ENCODE assay signal across 24 cellular contexts in genomic region chr12:52097045-52097666, GRCh38. TPM values are rescaled to one million over a fixed set of nuclear protein-coding genes. Genes with fewer than 3 reads are reported as not detected.
"Had no signal": no experiment of that assay in that cellular context is flagged by ENCODE, and none has a peak within 500 bp of the region (broad histone marks: within the 10 kb centered on the region; RNA-seq: fewer than 3 reads in every experiment).

No MANE protein-coding gene starts in this region.

- H3K4me1 ChIP-seq: breast epithelium, esophagus squamous epithelium, gastroesophageal sphincter, suprapubic skin, tibial nerve, vagina had no signal

- H3K36me3 ChIP-seq: breast epithelium, esophagus squamous epithelium, gastroesophageal sphincter, stomach, suprapubic skin, tibial nerve, vagina had no signal

- H3K9me3 ChIP-seq: breast epithelium, esophagus squamous epithelium, gastroesophageal sphincter, stomach, suprapubic skin, tibial nerve, vagina had no signal

- H3K27ac Mint-ChIP-seq: activated CD4-positive, alpha-beta T cell treated with anti-CD3 and anti-CD28 coated beads, Interleukin-2, amount 10 ng/mL, durations not matched to agents 24 days and 14 days; endodermal cell; mesothelial cell of epicardium; progenitor cell of endocrine pancreas had no signal

- H3K4me1 Mint-ChIP-seq: activated CD4-positive, alpha-beta T cell treated with anti-CD3 and anti-CD28 coated beads, Interleukin-2, amount 10 ng/mL, durations not matched to agents 24 days and 14 days; endodermal cell; mesothelial cell of epicardium; naive thymus-derived CD8-positive, alpha-beta T cell had no signal

- H3K9me3 Mint-ChIP-seq: activated CD4-positive, alpha-beta T cell treated with anti-CD3 and anti-CD28 coated beads, Interleukin-2, amount 10 ng/mL, durations not matched to agents 24 days and 14 days; activated T-cell treated with anti-CD3 and anti-CD28 coated beads, Interleukin-2, amount 50 U/mL, for 4 hours; endodermal cell; mesothelial cell of epicardium; naive thymus-derived CD8-positive, alpha-beta T cell had no signal

- DNase-seq: activated CD4-positive, alpha-beta T cell treated with anti-CD3 and anti-CD28 coated beads, Interleukin-2, amount 10 ng/mL, durations not matched to agents 24 days and 14 days; activated CD8-positive, alpha-beta memory T cell treated with anti-CD3 and anti-CD28 coated beads, Interleukin-2, amount 50 U/mL, for 4 hours; activated effector memory CD4-positive, alpha-beta T cell treated with Interleukin-2 at 50 U/mL for 16 hours; activated naive CD4-positive, alpha-beta T cell treated with anti-CD3 and anti-CD28 coated beads, Interleukin-2, amount 50 U/mL, for 16 hours; activated T-cell treated with anti-CD3 and anti-CD28 coated beads, Interleukin-2, amount 50 U/mL, for 4 hours; endodermal cell; esophagus squamous epithelium; hypothalamus; left ventricle myocardium superior; mammary epithelial cell; naive thymus-derived CD8-positive, alpha-beta T cell; retina; stimulated activated CD4-positive, alpha-beta T cell treated with anti-CD3 and anti-CD28 coated beads, Interleukin-4, amount 100 ng/mL, for 24 hours; stomach had no signal

- H3K27me3 ChIP-seq: vagina had no signal

- H3K27ac ChIP-seq: breast epithelium, coronary artery, esophagus squamous epithelium, gastroesophageal sphincter, stomach, suprapubic skin, tibial nerve, vagina had no signal

- H3K4me3 ChIP-seq: breast epithelium, coronary artery, esophagus squamous epithelium, gastroesophageal sphincter, stomach, suprapubic skin, tibial nerve, vagina had no signal

- ATAC-seq: activated T-cell treated with anti-CD3 and anti-CD28 coated beads, Interleukin-2, amount 50 U/mL, for 4 hours; gastroesophageal sphincter; left ventricle myocardium superior had no signal

- H3K4me3 Mint-ChIP-seq: activated CD4-positive, alpha-beta T cell treated with anti-CD3 and anti-CD28 coated beads, Interleukin-2, amount 10 ng/mL, durations not matched to agents 24 days and 14 days; activated T-cell treated with anti-CD3 and anti-CD28 coated beads, Interleukin-2, amount 50 U/mL, for 4 hours; endodermal cell; mesothelial cell of epicardium; naive thymus-derived CD8-positive, alpha-beta T cell had no signal

RNA-seq across cellular contexts. Expression of gene SMIM41, which starts 17.7 kb away (rescaled TPM):
- total RNA-seq: activated T-cell treated with anti-CD3 and anti-CD28 coated beads, Interleukin-2, amount 50 U/mL, for 4 hours; endodermal cell; left ventricle myocardium superior; naive thymus-derived CD8-positive, alpha-beta T cell; osteocyte; progenitor cell of endocrine pancreas; T-helper 2 cell treated with Interferon-gamma antibody and Interleukin-4, amounts not matched to agents 100 ng/mL and 5 ng/mL, for 36 hours had no signal
- polyA plus RNA-seq: mammary epithelial cell; naive thymus-derived CD8-positive, alpha-beta T cell had no signal
